11 cellular contexts compared by ENCODE assay signal in genomic region chr1:84700065-84700464, GRCh38. TPM values are rescaled to one million over a fixed set of nuclear protein-coding genes. Genes with fewer than 3 reads are reported as not detected.
A peak's percentile ranks its signal among the peaks of the same experiment; 100 is the strongest.
DNase-seq lines count a peak whose midpoint lies in the region; ATAC-seq and TF ChIP-seq lines count a peak whose summit lies in the region.
"Had no signal": no experiment of that assay in that cellular context is flagged by ENCODE, and none has a peak within 500 bp of the region (broad histone marks: within the 10 kb centered on the region; RNA-seq: fewer than 3 reads in every experiment).

No MANE protein-coding gene starts in this region.

- no peaks in the 10 kb centered on the region for H3K36me3 ChIP-seq in transverse colon

- no peak for TF ChIP-seq EP300 in transverse colon (IDR thresholded peaks at IDR 0.05; ENCODE audit: low read depth)

- WGBS in transverse colon (ENCODE audit: low coverage in 1 of 2), 2 donors, result 74% methylated on average over 1 of the region's 1 CpG; no CpG with 5 or more reads in 1 of the 2 donors

- H3K27me3 ChIP-seq in transverse colon, result no peaks in the 10 kb centered on the region

- in situ Hi-C loops in transverse colon (cut with MboI; ENCODE audit: low pct_ligation_motif_present in 1 of 4, low pct_unique_long_range_greater_than_20kb in 1 of 4, low sequenced_read_pairs in 3 of 4), result no loop called here

- TF ChIP-seq POLR2A in transverse colon (IDR thresholded peaks at IDR 0.05), result no peak

- no peaks in the 10 kb centered on the region for H3K9me3 ChIP-seq in transverse colon

- intact Hi-C loops in transverse colon (cut with DNase I; ENCODE audit: low total_unique reads), result no loop called here

- DNase-seq in NCI-H524 (lab: John Stamatoyannopoulos, UW) (peak; percentile 23 to 45), NCI-H524 treated with DMSO at 0.1 percent for 48 hours (lab: John Stamatoyannopoulos, UW) (no peak), SIG-M5 (lab: John Stamatoyannopoulos, UW) (peak; percentile 21), transverse colon (no peak), foreskin melanocyte (no peak), A172 (ENCODE audit: low spot score) (no peak)
- DNase-seq in stimulated activated CD8-positive, alpha-beta memory T cell treated with anti-CD3 and anti-CD28 coated beads, Interleukin-4, amount 100 ng/mL, for 48 hours, result no peak
- DNase-seq: 8988T, NCI-H345 had no signal

- ATAC-seq in HG03103 (IDR thresholded peaks at IDR 0.05; ENCODE audit: low read depth, unreplicated experiment), result peak; percentile 76

- peak overlapping the region; percentile 46 to 81 (median 58) for H3K27ac ChIP-seq in transverse colon
- H3K27ac ChIP-seq: skin epidermis had no signal

- peaks cover 13 to 43% (median 15%) of the 10 kb centered on the region in 4 donors for H3K4me1 ChIP-seq in transverse colon

- TF ChIP-seq CTCF in transverse colon (IDR thresholded peaks at IDR 0.05), result no peak

- H3K4me3 ChIP-seq in transverse colon, result no peak overlapping the region
- H3K4me3 ChIP-seq: skin epidermis had no signal

RNA-seq across cellular contexts. Expression of gene SSX2IP, which starts 9.8 kb away (rescaled TPM):
- total RNA-seq in transverse colon, result 10 to 100 TPM in 3 of 4 donors, 1 to 10 TPM in 1; 7.1 to 15.2 (median 11.4) TPM
- total RNA-seq in A172 (2014; rRNA removed; shearing (Covaris generic)), result 19.2 and 26.7 TPM in 2 replicates

Comparison
In these comparisons a context has a peak if more than half of its experiments do, and no peak if none do; other contexts are left out.
1. DNase-seq: peak in NCI-H524 (2 of 2) and SIG-M5 (single experiment); none in NCI-H524 treated with DMSO at 0.1 percent for 48 hours (single experiment), transverse colon (single experiment), foreskin melanocyte (single experiment), stimulated activated CD8-positive, alpha-beta memory T cell treated with anti-CD3 and anti-CD28 coated beads, Interleukin-4, amount 100 ng/mL, for 48 hours (single experiment) and A172 (single experiment).